In genomic region chr16:57284206-57284951, GRCh38 we compare ENCODE assay signal across 9 cellular contexts.
DNase-seq lines count a peak whose midpoint lies in the region; ATAC-seq lines count a peak whose summit lies in the region.
"Had no signal": no experiment of that assay in that cellular context is flagged by ENCODE, and none has a peak within 500 bp of the region (broad histone marks: within the 10 kb centered on the region; RNA-seq: fewer than 3 reads in every experiment).

TSS of gene PLLP (minus strand) at chr16:57284672. CDS start at chr16:57284540, 132 bp downstream.

- no peaks in the 10 kb centered on the region for H3K36me3 ChIP-seq in neuron (ENCODE audit: insufficient read depth, low read length)

- H3K4me3 Mint-ChIP-seq in activated naive CD4-positive, alpha-beta T cell treated with anti-CD3 and anti-CD28 coated beads, Interleukin-2, amount 50 U/mL, for 24 hours: peak within 1 kb of the TSS; percentile 82

- H3K27me3 Mint-ChIP-seq in activated naive CD4-positive, alpha-beta T cell treated with anti-CD3 and anti-CD28 coated beads, Interleukin-2, amount 50 U/mL, for 24 hours: no peaks in the 10 kb centered on the region

- H3K9me3 Mint-ChIP-seq in activated naive CD4-positive, alpha-beta T cell treated with anti-CD3 and anti-CD28 coated beads, Interleukin-2, amount 50 U/mL, for 24 hours: no peaks in the 10 kb centered on the region

- H3K4me3 ChIP-seq in neuron (ENCODE audit: low read length): peak within 1 kb of the TSS; percentile 25

- H3K4me1 ChIP-seq in neuron (ENCODE audit: insufficient read depth, low read length): peaks cover 4% of the 10 kb centered on the region

- H3K9me3 ChIP-seq in neuron (ENCODE audit: low read length): peaks cover 2% of the 10 kb centered on the region

- DNase-seq in NCI-H2029 (lab: John Stamatoyannopoulos, UW) (peak; percentile 41), NCI-H2029 treated with DMSO at 0.1 percent for 48 hours (lab: John Stamatoyannopoulos, UW) (no peak), NCI-H82 (lab: John Stamatoyannopoulos, UW) (peak; percentile 52), glomerular visceral epithelial cell (ENCODE audit: extremely low spot score) (peak; percentile 60), AML-193 (lab: John Stamatoyannopoulos, UW) (no peak)
- DNase-seq: DND-41 had no signal

- H3K27me3 ChIP-seq in neuron (ENCODE audit: insufficient read depth, low read length): peaks cover 52% of the 10 kb centered on the region

- no peak for ATAC-seq in GM21447 (IDR thresholded peaks at IDR 0.05; ENCODE audit: unreplicated experiment)

- peak within 1 kb of the TSS; percentile 72 for H3K27ac Mint-ChIP-seq in activated naive CD4-positive, alpha-beta T cell treated with anti-CD3 and anti-CD28 coated beads, Interleukin-2, amount 50 U/mL, for 24 hours

- no peaks in the 10 kb centered on the region for H3K36me3 Mint-ChIP-seq in activated naive CD4-positive, alpha-beta T cell treated with anti-CD3 and anti-CD28 coated beads, Interleukin-2, amount 50 U/mL, for 24 hours

- peaks cover 48% of the 10 kb centered on the region for H3K4me1 Mint-ChIP-seq in activated naive CD4-positive, alpha-beta T cell treated with anti-CD3 and anti-CD28 coated beads, Interleukin-2, amount 50 U/mL, for 24 hours

- H2AFZ ChIP-seq in neuron (ENCODE audit: low read depth, low read length): peak within 1 kb of the TSS; percentile 88

Comparison
In these comparisons a context has a peak if more than half of its experiments do, and no peak if none do; other contexts are left out.
1. DNase-seq: peak in NCI-H2029 (single experiment), NCI-H82 (single experiment) and glomerular visceral epithelial cell (single experiment); none in NCI-H2029 treated with DMSO at 0.1 percent for 48 hours (single experiment) and AML-193 (0 of 2).